10 cellular contexts compared by ENCODE assay signal in the genomic region with DNA sequence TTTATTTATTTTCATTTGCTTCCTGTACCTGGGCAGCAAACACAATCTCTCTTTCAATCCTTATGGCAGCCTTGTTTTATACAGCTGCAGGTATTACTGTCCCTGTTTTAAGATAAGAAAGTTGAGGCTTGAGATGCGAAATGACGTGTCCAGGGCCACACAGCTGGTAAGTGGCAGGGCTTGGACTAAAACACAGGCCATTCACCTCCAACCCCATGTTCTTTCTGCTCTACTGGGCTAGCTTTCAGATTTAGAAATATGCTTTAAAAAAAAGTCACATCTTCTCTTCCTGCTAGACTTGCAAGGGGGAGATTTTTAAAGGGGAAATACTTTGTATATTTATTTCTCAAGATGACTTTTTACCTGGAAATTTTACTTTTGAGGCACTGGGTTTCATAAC.
A peak's percentile ranks its signal among the peaks of the same experiment; 100 is the strongest.
DNase-seq lines count a peak whose midpoint lies in the region; ATAC-seq, FAIRE-seq and TF ChIP-seq lines count a peak whose summit lies in the region.
"Had no signal": no experiment of that assay in that cellular context is flagged by ENCODE, and none has a peak within 500 bp of the region (broad histone marks: within the 10 kb centered on the region; RNA-seq: fewer than 3 reads in every experiment).

No MANE protein-coding gene starts in this region.

- H3K4me3 ChIP-seq in OCI-LY3 (ENCODE audit: low read length) (no peak overlapping the region), transverse colon (no peak overlapping the region)
- no peak overlapping the region for H3K4me3 ChIP-seq in effector memory CD4-positive, alpha-beta T cell (ENCODE audit: insufficient read depth, low read depth, low read length, poor library complexity, severe bottlenecking)
- H3K4me3 ChIP-seq: adrenal gland had no signal

- H4K20me1 ChIP-seq in OCI-LY3 (ENCODE audit: insufficient read depth, low read length), result 0 out of 2 replicates have a peak, but pooled peaks cover 4% of the 10 kb centered on the region

- WGBS in transverse colon (ENCODE audit: low coverage in 1 of 2), 2 donors, result 75% methylated on average over 2 of the region's 2 CpGs; no CpG with 5 or more reads in 1 of the 2 donors

- no peak overlapping the region for H3K9ac ChIP-seq in OCI-LY3 (ENCODE audit: low read length)

- H3K27ac ChIP-seq in OCI-LY3 (ENCODE audit: low read length) (peak overlapping the region; percentile 68), transverse colon (no peak overlapping the region)
- H3K27ac ChIP-seq in effector memory CD4-positive, alpha-beta T cell (ENCODE audit: insufficient read depth, low read length, poor library complexity, severe bottlenecking), result no peak overlapping the region

- no peaks in the 10 kb centered on the region for H3K9me3 ChIP-seq in OCI-LY3 (ENCODE audit: insufficient read depth, low read length)
- H3K9me3 ChIP-seq in effector memory CD4-positive, alpha-beta T cell (ENCODE audit: control insufficient read depth, low read length), result no peaks in the 10 kb centered on the region
- H3K9me3 ChIP-seq in transverse colon, result no peaks in the 10 kb centered on the region
- H3K9me3 ChIP-seq: adrenal gland had no signal

- TF ChIP-seq POLR2A in GM18505 (IDR thresholded peaks at IDR 0.05; ENCODE audit: borderline replicate concordance, extremely low read depth, insufficient read depth, insufficient read length) (no peak), transverse colon (IDR thresholded peaks at IDR 0.05) (no peak)

- FAIRE-seq in HTR-8/SVneo (lab: Jason Lieb, UNC), result no peak

- 0 out of 2 replicates have a peak, but pooled peaks cover 3% of the 10 kb centered on the region for H3K79me2 ChIP-seq in OCI-LY3 (ENCODE audit: low read length)

- no peak for DNase-seq in effector memory CD4-positive, alpha-beta T cell
- DNase-seq in HTR-8/SVneo (ENCODE audit: insufficient read length, low spot score) (no peak), transverse colon (no peak), NCI-H510A treated with DMSO at 0.1 percent for 48 hours (lab: John Stamatoyannopoulos, UW) (no peak)
- DNase-seq: PC-3 had no signal

- intact Hi-C loops in transverse colon (cut with DNase I; ENCODE audit: low total_unique reads), result no loop called here

- no peak for TF ChIP-seq CTCF in OCI-LY3 (IDR thresholded peaks at IDR 0.05; ENCODE audit: low read depth, low read length)
- no peak for TF ChIP-seq CTCF in transverse colon (IDR thresholded peaks at IDR 0.05)

- H3K4me2 ChIP-seq in OCI-LY3 (ENCODE audit: low read length), result peak overlapping the region; percentile 47

- H3K36me3 ChIP-seq in OCI-LY3 (replicated peaks; ENCODE audit: low read depth, low read length), result peaks cover 19% of the 10 kb centered on the region
- peaks cover 47% of the 10 kb centered on the region for H3K36me3 ChIP-seq in effector memory CD4-positive, alpha-beta T cell (ENCODE audit: control insufficient read depth, insufficient read depth, low read length)
- peaks cover 0 to 5% (median 0%) of the 10 kb centered on the region in 4 donors for H3K36me3 ChIP-seq in transverse colon

- peak; percentile 97 for ATAC-seq in GM18505 (IDR thresholded peaks at IDR 0.05; ENCODE audit: unreplicated experiment)
- peak; percentile 96 for ATAC-seq in GM19455 (IDR thresholded peaks at IDR 0.05; ENCODE audit: unreplicated experiment)
- peak; percentile 84 for ATAC-seq in HG02943 (IDR thresholded peaks at IDR 0.05; ENCODE audit: low read depth, unreplicated experiment)
- ATAC-seq: PC-3 had no signal

- H3K4me1 ChIP-seq in OCI-LY3 (ENCODE audit: low read length), result peaks cover 35% of the 10 kb centered on the region
- no peaks in the 10 kb centered on the region for H3K4me1 ChIP-seq in effector memory CD4-positive, alpha-beta T cell (ENCODE audit: control insufficient read depth, insufficient read depth, low read length, poor library complexity, severe bottlenecking)
- peaks cover 0 to 8% (median 0%) of the 10 kb centered on the region in 4 donors for H3K4me1 ChIP-seq in transverse colon
- H3K4me1 ChIP-seq: adrenal gland had no signal

- in situ Hi-C loops in transverse colon (cut with MboI; ENCODE audit: low pct_ligation_motif_present in 1 of 4, low pct_unique_long_range_greater_than_20kb in 1 of 4, low sequenced_read_pairs in 3 of 4), result no loop called here

- no peak overlapping the region for H2AFZ ChIP-seq in OCI-LY3 (ENCODE audit: low read depth, low read length)

- no peak for TF ChIP-seq EP300 in transverse colon (IDR thresholded peaks at IDR 0.05; ENCODE audit: low read depth)

- H3K27me3 ChIP-seq in OCI-LY3 (ENCODE audit: low read depth, low read length) (no peaks in the 10 kb centered on the region), transverse colon (no peaks in the 10 kb centered on the region)
- H3K27me3 ChIP-seq in effector memory CD4-positive, alpha-beta T cell (replicated peaks; ENCODE audit: control insufficient read depth, insufficient read depth, low read length, poor library complexity, severe bottlenecking), result no peaks in the 10 kb centered on the region
- H3K27me3 ChIP-seq: adrenal gland had no signal
